12 cellular contexts compared by ENCODE assay signal in the genomic region with DNA sequence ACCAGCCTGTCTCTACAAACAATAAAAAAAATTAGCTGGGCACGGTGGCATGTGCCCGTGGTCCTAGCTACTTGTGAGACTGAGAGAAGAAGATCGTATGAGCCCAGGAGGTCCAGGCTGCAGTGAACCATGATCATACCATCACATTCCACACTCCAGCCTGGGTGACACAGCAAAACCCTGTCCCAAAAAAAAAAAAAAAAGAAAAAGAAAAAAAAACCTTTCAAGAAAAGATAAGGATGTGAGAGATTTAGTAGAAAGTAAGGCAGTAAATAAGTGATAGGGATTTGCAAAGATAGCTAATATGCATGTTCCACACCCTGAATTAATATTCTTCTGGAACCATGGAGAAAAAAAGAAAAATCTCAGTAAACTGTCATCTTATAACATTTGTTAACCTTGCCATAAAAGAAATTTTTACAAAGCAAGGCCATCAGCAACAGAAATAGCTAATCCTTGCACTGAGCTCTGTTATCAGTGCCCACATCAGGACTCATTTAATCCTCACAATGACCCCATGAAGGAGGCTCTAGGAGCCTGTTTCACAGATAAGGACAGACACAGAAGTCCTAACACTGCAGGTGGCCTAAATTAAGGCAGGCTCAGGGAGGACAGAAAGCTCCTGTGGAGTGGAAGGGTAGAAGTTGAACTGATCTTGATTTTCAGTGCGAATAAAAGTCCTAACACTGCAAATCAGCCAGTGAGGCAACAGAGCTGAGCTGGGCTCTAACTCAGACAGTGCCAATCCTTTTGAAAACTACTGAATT. TPM values are rescaled to one million over a fixed set of nuclear protein-coding genes. Genes with fewer than 3 reads are reported as not detected.
DNase-seq lines count a peak whose midpoint lies in the region; ATAC-seq and TF ChIP-seq lines count a peak whose summit lies in the region.
"Had no signal": no experiment of that assay in that cellular context is flagged by ENCODE, and none has a peak within 500 bp of the region (broad histone marks: within the 10 kb centered on the region; RNA-seq: fewer than 3 reads in every experiment).

No MANE protein-coding gene starts in this region.

- H3K27me3 Mint-ChIP-seq in activated naive CD8-positive, alpha-beta T cell treated with anti-CD3 and anti-CD28 coated beads for 36 hours = no peaks in the 10 kb centered on the region

- no peak overlapping the region for H3K4ac ChIP-seq in mesendoderm (ENCODE audit: low read depth, low read length)

- H3K9me2 ChIP-seq in MM.1S (replicated peaks; ENCODE audit: insufficient read depth, low read length) = no peaks in the 10 kb centered on the region

- H3F3A ChIP-seq in MM.1S (ENCODE audit: insufficient read depth, low read length) = no peaks in the 10 kb centered on the region

- H3K4me3 Mint-ChIP-seq in activated naive CD8-positive, alpha-beta T cell treated with anti-CD3 and anti-CD28 coated beads for 36 hours = no peak overlapping the region

- no peak overlapping the region for H3K18ac ChIP-seq in mesendoderm (ENCODE audit: low read length)

- no peak overlapping the region for H2BK120ac ChIP-seq in mesendoderm (ENCODE audit: low read depth, low read length)

- no peak overlapping the region for H2AK5ac ChIP-seq in mesendoderm (ENCODE audit: low read length)

- CTCF ChIA-PET in HEK293T (lab: Yijun Ruan, JAX) = interaction anchor here (0.6 kb wide), 1 partner anchor 8 kb away, joined by 3 read pairs; no protein-coding TSS in a partner anchor

- H3K9me3 Mint-ChIP-seq in activated naive CD8-positive, alpha-beta T cell treated with anti-CD3 and anti-CD28 coated beads for 36 hours = peaks cover 1% of the 10 kb centered on the region

- no peak overlapping the region for H3K56ac ChIP-seq in mesendoderm (ENCODE audit: low read length)

- H3K4me2 ChIP-seq in mesendoderm (ENCODE audit: low read length) (no peak overlapping the region), MM.1S (ENCODE audit: low read depth, low read length) (no peak overlapping the region)

- H4K20me1 ChIP-seq in MM.1S (ENCODE audit: insufficient read depth, low read length) = peaks cover 49% of the 10 kb centered on the region

- H3K9ac ChIP-seq in mesendoderm (ENCODE audit: low read length) = no peak overlapping the region
- no peak overlapping the region for H3K9ac ChIP-seq in MM.1S (ENCODE audit: low read length)

- H3K36me3 ChIP-seq in BE2C (peaks cover 25% of the 10 kb centered on the region), mesendoderm (ENCODE audit: control insufficient read depth, insufficient read depth, low read length) (no peaks in the 10 kb centered on the region), Peyer's patch (no peaks in the 10 kb centered on the region), MM.1S (replicated peaks; ENCODE audit: insufficient read depth, low read length) (no peaks in the 10 kb centered on the region; the same call in 1 of the 2 replicates)

- H3K23ac ChIP-seq in mesendoderm (ENCODE audit: low read length) = no peak overlapping the region

- DNase-seq in BE2C (peak; percentile 29), HEK293T (ENCODE audit: extremely low spot score) (peak; percentile 37), mesendoderm (peak; percentile 97), Peyer's patch (no peak), MM.1S (no peak), nucleus accumbens (lab: John Stamatoyannopoulos, UW) (no peak)
- no peak for DNase-seq in activated naive CD8-positive, alpha-beta T cell treated with anti-CD3 and anti-CD28 coated beads for 36 hours
- DNase-seq: cerebellar nuclear complex, GDM1, NCI-H69 had no signal

- H3K79me2 ChIP-seq in mesendoderm (ENCODE audit: control insufficient read depth, insufficient read depth, low read length) (peaks cover 83% of the 10 kb centered on the region), MM.1S (ENCODE audit: low read length) (peaks cover 99% of the 10 kb centered on the region)

- peaks cover 2% of the 10 kb centered on the region for H3K79me1 ChIP-seq in mesendoderm (ENCODE audit: low read length)

- TF ChIP-seq CTCF in BE2C (IDR thresholded peaks at IDR 0.05; ENCODE audit: low read depth, low read length) = no peak
- no peak for TF ChIP-seq CTCF in Peyer's patch (IDR thresholded peaks at IDR 0.05)
- TF ChIP-seq CTCF in MM.1S (IDR thresholded peaks at IDR 0.05; ENCODE audit: low read length) = no peak

- H4K5ac ChIP-seq in mesendoderm (ENCODE audit: low read length) = no peak overlapping the region

- H3K9me3 ChIP-seq in BE2C (no peaks in the 10 kb centered on the region), Peyer's patch (no peaks in the 10 kb centered on the region), MM.1S (replicated peaks; ENCODE audit: insufficient read depth, low read length) (no peaks in the 10 kb centered on the region)

- peaks cover 50% of the 10 kb centered on the region for H3K4me1 Mint-ChIP-seq in activated naive CD8-positive, alpha-beta T cell treated with anti-CD3 and anti-CD28 coated beads for 36 hours

- H3K4me1 ChIP-seq in BE2C (no peaks in the 10 kb centered on the region), mesendoderm (ENCODE audit: control insufficient read depth, low read depth, low read length) (peaks cover 4% of the 10 kb centered on the region), Peyer's patch (peaks cover 6 to 81% (median 14%) of the 10 kb centered on the region in 4 donors), MM.1S (ENCODE audit: low read length) (no peaks in the 10 kb centered on the region)

- no peak overlapping the region for H2AFZ ChIP-seq in MM.1S (ENCODE audit: low read length)

- no peak overlapping the region for H2BK5ac ChIP-seq in mesendoderm (ENCODE audit: low read length)

- ATAC-seq in GM19463 (IDR thresholded peaks at IDR 0.05; ENCODE audit: unreplicated experiment) = no peak
- ATAC-seq: activated CD4-positive, CD25-positive, alpha-beta regulatory T cell treated with anti-CD3 and anti-CD28 coated beads, Interleukin-2, amount 50 U/mL, for 24 hours had no signal

- H2BK15ac ChIP-seq in mesendoderm (replicated peaks; ENCODE audit: low read depth) = no peak overlapping the region

- no CpG with 5 or more reads among the region's 4 CpGs for WGBS in mesendoderm (ENCODE audit: extremely low coverage, insufficient coverage, low lambda C conversion rate)

- POLR2A ChIA-PET in HEK293T (lab: Yijun Ruan, JAX) = no interaction called here

- H3K36me3 Mint-ChIP-seq in activated naive CD8-positive, alpha-beta T cell treated with anti-CD3 and anti-CD28 coated beads for 36 hours = peaks cover 34% of the 10 kb centered on the region

- no peak for TF ChIP-seq POLR2A in Peyer's patch (IDR thresholded peaks at IDR 0.05)

- H3K27me3 ChIP-seq in BE2C (no peaks in the 10 kb centered on the region), mesendoderm (ENCODE audit: insufficient read depth, low read length, poor library complexity) (no peaks in the 10 kb centered on the region), Peyer's patch (no peaks in the 10 kb centered on the region), MM.1S (replicated peaks; ENCODE audit: insufficient read depth, low read length) (no peaks in the 10 kb centered on the region)

- H3K27ac Mint-ChIP-seq in activated naive CD8-positive, alpha-beta T cell treated with anti-CD3 and anti-CD28 coated beads for 36 hours = peak overlapping the region; percentile 47

- H3K27ac ChIP-seq in mesendoderm (ENCODE audit: low read depth, low read length) (no peak overlapping the region), Peyer's patch (peak overlapping the region in 2 of 4 donors; percentile 50 to 72), MM.1S (ENCODE audit: low read length) (no peak overlapping the region)

- H4K8ac ChIP-seq in mesendoderm (ENCODE audit: low read depth, low read length) = no peak overlapping the region

- H3K4me3 ChIP-seq in BE2C (ENCODE audit: low read depth, low read length) (no peak overlapping the region), mesendoderm (ENCODE audit: low read length) (no peak overlapping the region), Peyer's patch (no peak overlapping the region), MM.1S (ENCODE audit: low read length) (no peak overlapping the region)

TF ChIP-seq in HEK293T, 16 proteins besides CTCF, POLR2A, EP300 and RAD21:
- peak; percentile 83 for TF ChIP-seq ZNF384 (IDR thresholded peaks at IDR 0.05)
- TF ChIP-seq ARNT (IDR thresholded peaks at IDR 0.05) = no peak

RNA-seq across cellular contexts. Expression of a gene that starts 7.6 kb away (rescaled TPM):
- 688 TPM for polyA plus RNA-seq in BE2C (2012; ENCODE audit: insufficient read depth, insufficient read length, low read depth)
- total RNA-seq in activated naive CD8-positive, alpha-beta T cell treated with anti-CD3 and anti-CD28 coated beads for 36 hours = 100 to 1,000 TPM; 360 to 394 TPM
- 227 TPM for polyA plus RNA-seq in mesendoderm (2013, experiment 1 of 2)
- 228 TPM for polyA plus RNA-seq in mesendoderm (2013, experiment 2 of 2)
- total RNA-seq in Peyer's patch = 100 to 1,000 TPM; 112 to 266 (median 236) TPM

RNA-seq across cellular contexts. Expression of a gene that starts 31.8 kb away (rescaled TPM):
- 0.39 TPM for polyA plus RNA-seq in BE2C (2012; ENCODE audit: insufficient read depth, insufficient read length, low read depth)
- under 1 TPM; 0.87 to 0.98 TPM for total RNA-seq in activated naive CD8-positive, alpha-beta T cell treated with anti-CD3 and anti-CD28 coated beads for 36 hours
- polyA plus RNA-seq in mesendoderm (2013, experiment 1 of 2) = 0.27 TPM
- 0.22 TPM for polyA plus RNA-seq in mesendoderm (2013, experiment 2 of 2)
- total RNA-seq in Peyer's patch = not detected

RNA-seq across cellular contexts. Expression of a gene that starts 35.8 kb away (rescaled TPM):
- polyA plus RNA-seq in BE2C (2012; ENCODE audit: insufficient read depth, insufficient read length, low read depth) = 1.0 TPM
- 1 to 10 TPM; 2.4 to 2.7 TPM for total RNA-seq in activated naive CD8-positive, alpha-beta T cell treated with anti-CD3 and anti-CD28 coated beads for 36 hours
- polyA plus RNA-seq in mesendoderm (2013, experiment 1 of 2) = 9.0 TPM
- 8.8 TPM for polyA plus RNA-seq in mesendoderm (2013, experiment 2 of 2)
- 10 to 100 TPM in 1 of 4 donors, 1 to 10 TPM in 3; 2.2 to 11.6 (median 6.4) TPM for total RNA-seq in Peyer's patch

Comparison
In these comparisons a context has a peak if more than half of its experiments do, and no peak if none do; other contexts are left out.
1. DNase-seq: peak in BE2C (single experiment), HEK293T (single experiment) and mesendoderm (single experiment); none in activated naive CD8-positive, alpha-beta T cell treated with anti-CD3 and anti-CD28 coated beads for 36 hours (single experiment), Peyer's patch (0 of 3), MM.1S (single experiment) and nucleus accumbens (0 of 56).